In the genomic region with DNA sequence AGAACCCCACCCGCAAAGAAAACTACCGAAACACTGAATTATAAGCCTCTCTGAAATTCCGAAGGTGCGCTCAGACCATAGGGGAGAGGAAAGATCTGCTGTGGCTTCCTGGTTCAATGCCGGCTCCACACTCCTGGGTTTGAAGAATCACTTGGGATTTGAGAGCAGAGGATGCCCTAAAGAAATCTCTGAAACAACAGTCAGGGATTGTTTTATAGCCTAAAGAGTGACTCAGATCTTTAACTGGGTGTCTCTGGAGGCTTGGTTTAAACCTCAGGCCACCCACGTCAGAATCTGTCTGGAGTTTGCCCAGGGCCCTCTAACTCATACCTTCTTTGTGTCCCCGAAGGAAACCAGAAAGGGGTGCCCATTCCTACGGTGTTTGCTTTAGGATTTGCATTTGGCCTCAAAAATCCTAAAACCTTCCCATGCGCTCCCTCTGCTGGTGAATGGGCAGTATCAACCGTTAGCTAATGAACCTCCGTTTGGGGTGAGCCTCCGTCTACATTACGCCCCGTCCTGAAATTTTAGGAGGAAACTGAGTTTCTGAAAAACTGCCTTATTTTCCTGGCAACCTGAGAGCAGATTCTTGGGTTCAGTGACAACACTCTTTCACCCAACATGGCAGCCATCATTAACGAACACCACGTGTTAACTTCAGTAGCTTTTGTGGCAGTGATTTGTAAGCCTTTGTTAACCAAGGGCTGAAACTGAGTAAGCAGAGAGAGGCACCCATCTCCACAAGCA, we compare ENCODE assay signal across 8 cellular contexts. TPM values are rescaled to one million over a fixed set of nuclear protein-coding genes. Genes with fewer than 3 reads are reported as not detected.
DNase-seq lines count a peak whose midpoint lies in the region; ATAC-seq and TF ChIP-seq lines count a peak whose summit lies in the region.
"Not testable (repeated sequence)": the region's sequence is repeated elsewhere in the genome, so short reads cannot be mapped to it uniquely, and the experiment has no call there.

No MANE protein-coding gene starts in this region.

- not testable (repeated sequence) for H3K79me1 ChIP-seq in mesenchymal stem cell (replicated peaks; ENCODE audit: low read length, poor library complexity, severe bottlenecking)

- peak overlapping the region; percentile 14 for H2AFZ ChIP-seq in mesenchymal stem cell (ENCODE audit: low read depth, low read length)

- not testable (repeated sequence) for H2BK5ac ChIP-seq in mesenchymal stem cell (ENCODE audit: low read depth, low read length, poor library complexity, severe bottlenecking)

- H2AK5ac ChIP-seq in mesenchymal stem cell (ENCODE audit: low read length, severe bottlenecking): not testable (repeated sequence)

- not testable (repeated sequence) for H2BK12ac ChIP-seq in mesenchymal stem cell (ENCODE audit: low read length in 2 of 2)

- H3K9ac ChIP-seq in SK-N-MC (ENCODE audit: insufficient read length) (peak overlapping the region; percentile 73), mesenchymal stem cell (ENCODE audit: low read length) (peak overlapping the region; percentile 81)

- not testable (repeated sequence) for H3K9me3 ChIP-seq in KOPT-K1 (ENCODE audit: insufficient read depth, low read length, poor library complexity, severe bottlenecking); SK-N-MC (ENCODE audit: low read depth, low read length); mesenchymal stem cell (ENCODE audit: control insufficient read depth, low read length)

- not testable (repeated sequence) for H3K23ac ChIP-seq in mesenchymal stem cell (ENCODE audit: low read length in 2 of 2)

- TF ChIP-seq POLR2A in erythroblast (IDR thresholded peaks at IDR 0.05; ENCODE audit: low read length): not testable (repeated sequence)

- H3K4me3 ChIP-seq in SK-N-MC (peak overlapping the region; percentile 36; the same call in 1 of the 2 replicates), mesenchymal stem cell (ENCODE audit: insufficient read depth in 1 of 2, low read depth in 1 of 2, low read length in 2 of 2) (peak overlapping the region in 1 of 2 experiments; percentile 27)

- not testable (repeated sequence) for H3K36me3 ChIP-seq in KOPT-K1 (ENCODE audit: insufficient read depth, low read length); SK-N-MC (ENCODE audit: insufficient read depth, low read length)
- peaks cover 0 to 23% of the 10 kb centered on the region in 2 experiments for H3K36me3 ChIP-seq in mesenchymal stem cell (ENCODE audit: control insufficient read depth in 1 of 2, insufficient read depth in 2 of 2, low read depth in 1 of 2, low read length in 2 of 2)

- H3K27ac ChIP-seq in KOPT-K1 (ENCODE audit: low read depth, low read length, poor library complexity, severe bottlenecking) (peak overlapping the region; percentile 64), SK-N-MC (peak overlapping the region; percentile 95)
- not testable (repeated sequence) for H3K27ac ChIP-seq in mesenchymal stem cell (ENCODE audit: low read length, poor library complexity, severe bottlenecking)

- ATAC-seq in GM19351 (IDR thresholded peaks at IDR 0.05; ENCODE audit: unreplicated experiment): peak; percentile 87

- peak; percentile 2 for DNase-seq in AML-193 (lab: John Stamatoyannopoulos, UW)
- not testable (repeated sequence) for DNase-seq in SK-N-MC (ENCODE audit: low read depth, low spot score)
- peak; percentile 72 for DNase-seq in activated effector memory CD4-positive, alpha-beta T cell treated with anti-CD3 and anti-CD28 coated beads, Interleukin-2, amount 50 U/mL, for 16 hours
- DNase-seq in erythroblast (lab: John Stamatoyannopoulos, UW): peak; percentile 15 to 58
- peak; percentile 37 for DNase-seq in mesenchymal stem cell
- peak; percentile 6 to 23 for DNase-seq in stimulated activated CD4-positive, alpha-beta T cell treated with anti-CD3 and anti-CD28 coated beads, Interleukin-4, amount 100 ng/mL, for 4 hours

- not testable (repeated sequence) for H2BK120ac ChIP-seq in mesenchymal stem cell (ENCODE audit: low read depth, low read length)

- H3K4me1 ChIP-seq in mesenchymal stem cell (ENCODE audit: control insufficient read depth, insufficient read depth, low read depth, low read length): not testable (repeated sequence)

- H3K18ac ChIP-seq in mesenchymal stem cell (ENCODE audit: low read depth in 1 of 2, low read length in 2 of 2): peak overlapping the region in 1 of 2 experiments; percentile 2

- H2BK15ac ChIP-seq in mesenchymal stem cell (ENCODE audit: low read depth, poor library complexity, severe bottlenecking): not testable (repeated sequence)

- WGBS in mesenchymal stem cell: 32% methylated on average over 10 of the region's 16 CpGs

- H4K8ac ChIP-seq in mesenchymal stem cell (ENCODE audit: low read length): peak overlapping the region; percentile 69

- H3K14ac ChIP-seq in mesenchymal stem cell (ENCODE audit: low read length in 2 of 2): not testable (repeated sequence)

- H3K4me2 ChIP-seq in mesenchymal stem cell (ENCODE audit: low read length, poor library complexity, severe bottlenecking): not testable (repeated sequence)

- not testable (repeated sequence) for H3K4ac ChIP-seq in mesenchymal stem cell (ENCODE audit: low read depth in 1 of 2, low read length in 2 of 2)

- not testable (repeated sequence) for H4K91ac ChIP-seq in mesenchymal stem cell (ENCODE audit: low read length)

- not testable (repeated sequence) for H3K27me3 ChIP-seq in mesenchymal stem cell (ENCODE audit: control insufficient read depth in 1 of 2, insufficient read depth in 1 of 2, low read length in 2 of 2)

RNA-seq across cellular contexts. Expression of gene GYG2, which starts 16.4 kb away (rescaled TPM):
- 14.0 TPM for polyA plus RNA-seq in mesenchymal stem cell (2013, experiment 1 of 2)
- 14.4 TPM for polyA plus RNA-seq in mesenchymal stem cell (2013, experiment 2 of 2)
